Comparison of ENCODE assay signal across 28 cellular contexts in the genomic region with DNA sequence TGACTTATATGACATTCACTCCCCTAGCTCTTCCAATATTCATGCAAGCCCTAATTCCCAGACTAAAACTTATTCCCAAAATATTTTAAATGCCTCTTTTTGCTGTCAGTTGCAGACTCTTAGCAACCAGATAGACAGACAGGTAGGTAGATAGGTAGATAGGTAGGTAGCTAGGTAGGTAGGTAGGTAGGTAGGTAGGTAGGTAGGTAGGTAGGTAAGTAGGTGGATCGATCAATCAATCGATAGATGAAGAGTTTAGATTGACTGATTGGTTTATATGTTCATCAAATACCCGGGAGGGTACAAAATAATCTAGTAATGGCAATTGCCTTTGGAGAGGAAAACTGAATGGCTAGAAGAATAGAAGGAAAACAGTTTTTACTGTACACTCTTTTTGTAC.
"Had no signal": no experiment of that assay in that cellular context is flagged by ENCODE, and none has a peak within 500 bp of the region (broad histone marks: within the 10 kb centered on the region; RNA-seq: fewer than 3 reads in every experiment).

No MANE protein-coding gene starts in this region.

- DNase-seq: stimulated activated CD4-positive, alpha-beta T cell treated with anti-CD3 and anti-CD28 coated beads, Interleukin-2, amount 100 ng/mL, for 48 hours; stimulated activated CD4-positive, alpha-beta T cell treated with anti-CD3 and anti-CD28 coated beads, Interleukin-4, amount 100 ng/mL, for 1 hour; stimulated activated CD4-positive, alpha-beta T cell treated with anti-CD3 and anti-CD28 coated beads, Interleukin-4, amount 100 ng/mL, for 24 hours; stimulated activated CD4-positive, alpha-beta T cell treated with anti-CD3 and anti-CD28 coated beads, Interleukin-4, amount 100 ng/mL, for 4 hours; stimulated activated CD8-positive, alpha-beta memory T cell treated with anti-CD3 and anti-CD28 coated beads, Interleukin-4, amount 100 ng/mL, for 48 hours; stimulated activated naive B cell treated with anti-CD40 and anti-IgM and Interleukin-4, amounts not matched to agents 10 μg/mL and 1 μg/mL and 100 μg/mL, for 72 hours; stimulated activated naive CD4-positive, alpha-beta T cell; stimulated activated naive CD4-positive, alpha-beta T cell treated with Interleukin-2 at 50 U/mL for 16 hours; stimulated activated naive CD8-positive, alpha-beta T cell treated with anti-CD3 and anti-CD28 coated beads, Interleukin-15, amount 100 ng/mL, for 72 hours; stimulated activated naive CD8-positive, alpha-beta T cell treated with anti-CD3 and anti-CD28 coated beads, Interleukin-15, Interleukin-2, amounts not matched to agents 100 U/mL and 50 U/mL, for 24 hours; stomach; substantia nigra; testis; thyroid gland; tibial artery; transverse colon; trophoblast cell; upper lobe of left lung; upper lobe of right lung; uterus had no signal

- H3K36me3 Mint-ChIP-seq: stimulated activated effector memory CD8-positive, alpha-beta T cell treated with anti-CD3 and anti-CD28 coated beads, Interleukin-12 subunit alpha, Interleukin-12 subunit beta, amount 100 ng/mL, for 72 hours; stimulated activated memory B cell treated with anti-CD40 and anti-IgM and Interleukin-4, amounts not matched to agents 10 μg/mL and 1 μg/mL and 100 μg/mL, for 72 hours; stimulated activated naive B cell treated with anti-CD40 and anti-IgM and Interleukin-4, amounts not matched to agents 10 μg/mL and 1 μg/mL and 100 μg/mL, for 72 hours; type B pancreatic cell had no signal

- H3K27ac ChIP-seq: stomach, suprapubic skin, testis, thoracic aorta, thyroid gland, tibial artery, tibial nerve, transverse colon, upper lobe of left lung, upper lobe of right lung, uterus, vagina had no signal

- H3K27ac Mint-ChIP-seq: stimulated activated effector memory CD8-positive, alpha-beta T cell treated with anti-CD3 and anti-CD28 coated beads, Interleukin-12 subunit alpha, Interleukin-12 subunit beta, amount 100 ng/mL, for 72 hours; stimulated activated memory B cell treated with anti-CD40 and anti-IgM and Interleukin-4, amounts not matched to agents 10 μg/mL and 1 μg/mL and 100 μg/mL, for 72 hours; stimulated activated naive B cell treated with anti-CD40 and anti-IgM and Interleukin-4, amounts not matched to agents 10 μg/mL and 1 μg/mL and 100 μg/mL, for 72 hours; stimulated activated naive CD8-positive, alpha-beta T cell treated with anti-CD3 and anti-CD28 coated beads, Interleukin-15, amount 100 ng/mL, for 72 hours; stimulated activated naive CD8-positive, alpha-beta T cell treated with anti-CD3 and anti-CD28 coated beads, Interleukin-15, Interleukin-2, amounts not matched to agents 100 ng/mL and 50 ng/mL, for 24 hours; type B pancreatic cell had no signal

- H3K4me1 ChIP-seq: suprapubic skin, testis, tibial artery, upper lobe of left lung, upper lobe of right lung, uterus had no signal

- H3K9me3 Mint-ChIP-seq: stimulated activated effector memory CD8-positive, alpha-beta T cell treated with anti-CD3 and anti-CD28 coated beads, Interleukin-12 subunit alpha, Interleukin-12 subunit beta, amount 100 ng/mL, for 72 hours; stimulated activated memory B cell treated with anti-CD40 and anti-IgM and Interleukin-4, amounts not matched to agents 10 μg/mL and 1 μg/mL and 100 μg/mL, for 72 hours; stimulated activated naive B cell treated with anti-CD40 and anti-IgM and Interleukin-4, amounts not matched to agents 10 μg/mL and 1 μg/mL and 100 μg/mL, for 72 hours; stimulated activated naive CD8-positive, alpha-beta T cell treated with anti-CD3 and anti-CD28 coated beads, Interleukin-15, amount 100 ng/mL, for 72 hours; stimulated activated naive CD8-positive, alpha-beta T cell treated with anti-CD3 and anti-CD28 coated beads, Interleukin-15, Interleukin-2, amounts not matched to agents 100 ng/mL and 50 ng/mL, for 24 hours; type B pancreatic cell had no signal

- H3K4me3 ChIP-seq: stomach, suprapubic skin, testis, thoracic aorta, thyroid gland, tibial artery, tibial nerve, transverse colon, upper lobe of left lung, upper lobe of right lung, uterus, vagina had no signal

- H3K4me3 Mint-ChIP-seq: stimulated activated effector memory CD8-positive, alpha-beta T cell treated with anti-CD3 and anti-CD28 coated beads, Interleukin-12 subunit alpha, Interleukin-12 subunit beta, amount 100 ng/mL, for 72 hours; stimulated activated memory B cell treated with anti-CD40 and anti-IgM and Interleukin-4, amounts not matched to agents 10 μg/mL and 1 μg/mL and 100 μg/mL, for 72 hours; stimulated activated naive B cell treated with anti-CD40 and anti-IgM and Interleukin-4, amounts not matched to agents 10 μg/mL and 1 μg/mL and 100 μg/mL, for 72 hours; stimulated activated naive CD8-positive, alpha-beta T cell treated with anti-CD3 and anti-CD28 coated beads, Interleukin-15, amount 100 ng/mL, for 72 hours; stimulated activated naive CD8-positive, alpha-beta T cell treated with anti-CD3 and anti-CD28 coated beads, Interleukin-15, Interleukin-2, amounts not matched to agents 100 ng/mL and 50 ng/mL, for 24 hours; type B pancreatic cell had no signal

- H3K27me3 Mint-ChIP-seq: stimulated activated memory B cell treated with anti-CD40 and anti-IgM and Interleukin-4, amounts not matched to agents 10 μg/mL and 1 μg/mL and 100 μg/mL, for 72 hours; stimulated activated naive CD8-positive, alpha-beta T cell treated with anti-CD3 and anti-CD28 coated beads, Interleukin-15, amount 100 ng/mL, for 72 hours; type B pancreatic cell had no signal

- H3K4me1 Mint-ChIP-seq: stimulated activated effector memory CD8-positive, alpha-beta T cell treated with anti-CD3 and anti-CD28 coated beads, Interleukin-12 subunit alpha, Interleukin-12 subunit beta, amount 100 ng/mL, for 72 hours; stimulated activated memory B cell treated with anti-CD40 and anti-IgM and Interleukin-4, amounts not matched to agents 10 μg/mL and 1 μg/mL and 100 μg/mL, for 72 hours; stimulated activated naive CD8-positive, alpha-beta T cell treated with anti-CD3 and anti-CD28 coated beads, Interleukin-15, amount 100 ng/mL, for 72 hours had no signal

- H3K9me3 ChIP-seq: stomach, suprapubic skin, testis, thoracic aorta, thyroid gland, tibial artery, tibial nerve, transverse colon, upper lobe of left lung, upper lobe of right lung, uterus, vagina had no signal

- H3K36me3 ChIP-seq: stomach, suprapubic skin, thoracic aorta, thyroid gland, tibial artery, tibial nerve, transverse colon, upper lobe of left lung, upper lobe of right lung, uterus, vagina had no signal

- ATAC-seq: stimulated activated effector memory CD8-positive, alpha-beta T cell treated with anti-CD3 and anti-CD28 coated beads, Interleukin-12 subunit alpha, Interleukin-12 subunit beta, amount 100 ng/mL, for 72 hours; stimulated activated memory B cell treated with anti-CD40 and anti-IgM and Interleukin-4, amounts not matched to agents 10 μg/mL and 1 μg/mL and 100 μg/mL, for 72 hours; stimulated activated naive B cell treated with anti-CD40 and anti-IgM and Interleukin-4, amounts not matched to agents 10 μg/mL and 1 μg/mL and 100 μg/mL, for 72 hours; stimulated activated naive CD8-positive, alpha-beta T cell treated with anti-CD3 and anti-CD28 coated beads, Interleukin-15, amount 100 ng/mL, for 72 hours; stimulated activated naive CD8-positive, alpha-beta T cell treated with anti-CD3 and anti-CD28 coated beads, Interleukin-15, Interleukin-2, amounts not matched to agents 100 U/mL and 50 U/mL, for 24 hours; upper lobe of right lung had no signal
